15 cellular contexts compared by ENCODE assay signal in genomic region chr20:44704551-44704971, GRCh38. TPM values are rescaled to one million over a fixed set of nuclear protein-coding genes. Genes with fewer than 3 reads are reported as not detected.
DNase-seq lines count a peak whose midpoint lies in the region; ATAC-seq and TF ChIP-seq lines count a peak whose summit lies in the region.
"Had no signal": no experiment of that assay in that cellular context is flagged by ENCODE, and none has a peak within 500 bp of the region (broad histone marks: within the 10 kb centered on the region; RNA-seq: fewer than 3 reads in every experiment).

No MANE protein-coding gene starts in this region.

- peak overlapping the region; percentile 7 for H3K4me2 ChIP-seq in GM23248 (ENCODE audit: unreplicated experiment)
- H3K4me2 ChIP-seq: neural progenitor cell had no signal

- no peaks in the 10 kb centered on the region for H4K20me1 ChIP-seq in GM23248 (ENCODE audit: insufficient read depth)

- H3K36me3 ChIP-seq in GM23248 (ENCODE audit: low read depth) (no peaks in the 10 kb centered on the region), SJSA1 (no peaks in the 10 kb centered on the region)
- H3K36me3 ChIP-seq: cardiac muscle cell, neural progenitor cell, WERI-Rb-1 had no signal

- no peaks in the 10 kb centered on the region for H3K79me2 ChIP-seq in GM23248 (ENCODE audit: insufficient read depth)

- H3K4me1 ChIP-seq in GM23248 (ENCODE audit: insufficient read depth) (peaks cover 62% of the 10 kb centered on the region), SJSA1 (replicated peaks) (peaks cover 29% of the 10 kb centered on the region)

- H3K9me2 ChIP-seq in GM23248 (ENCODE audit: insufficient read depth), result no peaks in the 10 kb centered on the region

- in situ Hi-C loops in GM23248 (cut with MboI), result no loop called here

- no peak for TF ChIP-seq CTCF in fibroblast of pulmonary artery (IDR thresholded peaks at IDR 0.05; ENCODE audit: low read length, missing control alignments)

- DNase-seq in GM23248 (peak; percentile 77), SJSA1 (ENCODE audit: low read depth in 1 of 2, low spot score in 2 of 2) (peak; percentile 49 to 67), fibroblast of pulmonary artery (ENCODE audit: low read depth) (peak; percentile 35), caudate nucleus (lab: John Stamatoyannopoulos, UW) (no peak), SW480 (ENCODE audit: low spot score) (no peak)
- no peak for DNase-seq in stimulated activated CD4-positive, alpha-beta T cell treated with anti-CD3 and anti-CD28 coated beads, Interleukin-2, amount 100 ng/mL, for 48 hours
- DNase-seq: erythroblast, SHP77, WERI-Rb-1 had no signal

- no peak overlapping the region for H3K4me3 ChIP-seq in GM23248
- H3K4me3 ChIP-seq in SJSA1, result no peak overlapping the region
- H3K4me3 ChIP-seq in fibroblast of pulmonary artery (replicated peaks; ENCODE audit: low read depth, low read length), result no peak overlapping the region
- H3K4me3 ChIP-seq: cardiac muscle cell, neural progenitor cell had no signal

- no peak overlapping the region for H3K9ac ChIP-seq in GM23248
- H3K9ac ChIP-seq: neural progenitor cell had no signal

- H3K27me3 ChIP-seq in GM23248 (replicated peaks; ENCODE audit: insufficient read depth) (no peaks in the 10 kb centered on the region), SJSA1 (replicated peaks) (no peaks in the 10 kb centered on the region)
- H3K27me3 ChIP-seq: cardiac muscle cell, neural progenitor cell had no signal

- WGBS in GM23248 (ENCODE audit: low coverage in 1 of 2, low lambda C conversion rate in 2 of 2, missing lambda C conversion rate in 2 of 2), 2 experiments, result 0 to 4% methylated on average over 2 to 4 of the region's 4 CpGs

- peaks cover 43% of the 10 kb centered on the region for H3F3A ChIP-seq in GM23248 (ENCODE audit: insufficient read depth)

- ATAC-seq in HG03039 (IDR thresholded peaks at IDR 0.05; ENCODE audit: unreplicated experiment), result no peak
- ATAC-seq: left lobe of liver; stimulated activated memory B cell treated with anti-CD40 and anti-IgM and Interleukin-4, amounts not matched to agents 10 μg/mL and 1 μg/mL and 100 μg/mL, for 72 hours had no signal

- no peaks in the 10 kb centered on the region for H3K9me3 ChIP-seq in GM23248 (ENCODE audit: low read depth)
- H3K9me3 ChIP-seq in SJSA1 (replicated peaks), result no peaks in the 10 kb centered on the region

- H2AFZ ChIP-seq in GM23248, result no peak overlapping the region
- H2AFZ ChIP-seq: neural progenitor cell had no signal

- H3K27ac ChIP-seq in GM23248 (peak overlapping the region; percentile 47), SJSA1 (no peak overlapping the region), temporal lobe (ENCODE audit: low read depth, low read length) (peak overlapping the region; percentile 27), caudate nucleus (ENCODE audit: low read depth, low read length) (no peak overlapping the region)
- H3K27ac ChIP-seq: cardiac muscle cell, neural progenitor cell, WERI-Rb-1 had no signal

RNA-seq across cellular contexts. Expression of gene CCN5, which starts 10.6 kb away (rescaled TPM):
- 24.5 and 47.3 TPM in 2 replicates for total RNA-seq in GM23248 (2014; rRNA removed; shearing (Covaris generic))
- polyA plus RNA-seq in GM23248 (2016; fragmentation: Nextera tagmentation; extraction: Ambion mirVana), result 20.8 and 23.6 TPM in 2 replicates
- total RNA-seq in SJSA1 (2014; rRNA removed; shearing (Covaris generic)), result not detected in 2 replicates
- not detected for total RNA-seq in temporal lobe
- total RNA-seq: cardiac muscle cell had no signal

RNA-seq across cellular contexts. Expression of gene KCNK15, which starts 41.1 kb away (rescaled TPM):
- total RNA-seq in GM23248 (2014; rRNA removed; shearing (Covaris generic)), result 9.9 and 11.1 TPM in 2 replicates
- 5.2 and 5.7 TPM in 2 replicates for polyA plus RNA-seq in GM23248 (2016; fragmentation: Nextera tagmentation; extraction: Ambion mirVana)
- not detected in 2 replicates for total RNA-seq in SJSA1 (2014; rRNA removed; shearing (Covaris generic))
- total RNA-seq in temporal lobe, result not detected
- total RNA-seq: cardiac muscle cell had no signal

RNA-seq across cellular contexts. Expression of gene ADA, which starts 53.1 kb away (rescaled TPM):
- total RNA-seq in GM23248 (2014; rRNA removed; shearing (Covaris generic)), result 7.0 and 8.6 TPM in 2 replicates
- polyA plus RNA-seq in GM23248 (2016; fragmentation: Nextera tagmentation; extraction: Ambion mirVana), result 17.5 and 19.3 TPM in 2 replicates
- total RNA-seq in SJSA1 (2014; rRNA removed; shearing (Covaris generic)), result 8.8 and 9.6 TPM in 2 replicates
- 1.5 TPM for total RNA-seq in temporal lobe

Comparison
In these comparisons a context has a peak if more than half of its experiments do, and no peak if none do; other contexts are left out.
1. DNase-seq: peak in GM23248 (single experiment), SJSA1 (2 of 2) and fibroblast of pulmonary artery (single experiment); none in stimulated activated CD4-positive, alpha-beta T cell treated with anti-CD3 and anti-CD28 coated beads, Interleukin-2, amount 100 ng/mL, for 48 hours (0 of 2), caudate nucleus (0 of 61) and SW480 (single experiment).
2. H3K27ac ChIP-seq: peak in GM23248 (single experiment) and temporal lobe (single experiment); none in SJSA1 (single experiment) and caudate nucleus (single experiment).
3. RNA of gene CCN5, which starts 10.6 kb away (total RNA-seq): 24.5 to 47.3 TPM in GM23248; not detected in SJSA1 and not detected in temporal lobe (single experiment); every median in the first group is over 10 times any median in the second.
4. RNA of gene KCNK15, which starts 41.1 kb away (total RNA-seq): 9.9 to 11.1 TPM in GM23248; not detected in SJSA1 and not detected in temporal lobe (single experiment); every median in the first group is over 10 times any median in the second.